ENCODE assay signal across 15 cellular contexts in the genomic region with DNA sequence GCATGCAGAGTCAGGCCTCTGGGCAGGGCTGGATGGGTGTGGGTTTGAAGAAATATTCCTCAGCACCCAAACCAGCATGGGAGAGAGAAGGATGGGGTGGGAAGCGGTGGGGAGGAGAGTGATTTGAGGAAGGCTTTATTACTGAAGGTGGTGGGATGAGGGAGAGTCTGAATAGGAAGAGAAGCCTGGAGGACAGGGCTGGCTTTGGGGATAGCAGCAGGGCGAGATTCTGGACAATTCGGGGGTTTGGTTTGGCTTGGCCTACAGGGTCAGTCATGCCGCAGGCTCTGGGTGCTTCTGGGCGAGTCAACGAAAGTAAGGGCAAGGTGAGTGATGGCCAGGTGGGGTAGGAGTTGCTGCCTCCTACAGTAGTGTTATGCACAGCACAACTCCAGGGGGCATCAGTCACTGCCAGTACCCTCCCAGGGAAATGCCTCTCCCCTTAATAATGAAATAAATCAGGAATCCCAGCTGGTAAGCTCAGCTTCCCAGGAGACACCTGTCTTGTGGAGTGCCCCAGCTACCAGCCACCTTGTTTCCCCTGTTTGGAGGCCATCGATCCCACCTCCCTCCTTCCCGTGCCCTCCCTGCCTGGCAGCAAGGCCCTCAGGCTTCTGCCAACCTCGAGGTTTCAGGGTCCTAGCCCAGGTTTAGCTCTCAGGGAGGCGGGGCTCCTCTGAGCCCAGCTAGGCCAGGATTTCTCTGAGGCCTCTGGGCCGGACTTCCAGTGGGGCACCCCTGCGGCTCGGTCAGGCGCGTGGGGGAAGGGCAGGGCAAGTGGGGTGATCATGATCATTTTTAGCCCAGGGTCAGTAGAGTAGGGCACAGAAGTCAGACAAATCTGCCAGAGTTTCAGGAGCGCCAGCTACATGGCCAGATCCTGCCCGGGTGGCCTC. TPM values are rescaled to one million over a fixed set of nuclear protein-coding genes. Genes with fewer than 3 reads are reported as not detected.
DNase-seq lines count a peak whose midpoint lies in the region; ATAC-seq and TF ChIP-seq lines count a peak whose summit lies in the region.
"Had no signal": no experiment of that assay in that cellular context is flagged by ENCODE, and none has a peak within 500 bp of the region (broad histone marks: within the 10 kb centered on the region; RNA-seq: fewer than 3 reads in every experiment).

No MANE protein-coding gene starts in this region.

- CTCF ChIA-PET in activated naive CD4-positive, alpha-beta T cell treated with anti-CD3 and anti-CD28 coated beads for 36 hours (lab: Charles Lee): interaction anchor here (1.2 kb wide), 1 partner anchor 96 kb away, joined by 3 read pairs; no protein-coding TSS in a partner anchor
- CTCF ChIA-PET in T-cell (lab: Charles Lee): no interaction called here

- H3K27ac ChIP-seq in right atrium auricular region: peak overlapping the region; percentile 87 to 94
- H3K27ac ChIP-seq: KMS-11, vagina had no signal

- H3K4me3 Mint-ChIP-seq in activated naive CD4-positive, alpha-beta T cell treated with anti-CD3 and anti-CD28 coated beads for 36 hours: no peak overlapping the region
- H3K4me3 Mint-ChIP-seq in T-cell: peak overlapping the region in 2 of 3 donors; percentile 9 to 59
- H3K4me3 Mint-ChIP-seq: natural killer cell had no signal

- H3K27ac Mint-ChIP-seq in activated naive CD4-positive, alpha-beta T cell treated with anti-CD3 and anti-CD28 coated beads for 36 hours: peak overlapping the region; percentile 18
- no peak overlapping the region for H3K27ac Mint-ChIP-seq in T-cell
- H3K27ac Mint-ChIP-seq: natural killer cell had no signal

- no peak for TF ChIP-seq CTCF in right atrium auricular region (IDR thresholded peaks at IDR 0.05)

- peaks cover 0 to 54% of the 10 kb centered on the region in 2 donors for H3K4me1 ChIP-seq in right atrium auricular region
- H3K4me1 ChIP-seq in skeletal muscle satellite cell (ENCODE audit: control insufficient read depth, insufficient read depth, low read length): peaks cover 23% of the 10 kb centered on the region

- no peaks in the 10 kb centered on the region for H3K36me3 Mint-ChIP-seq in activated naive CD4-positive, alpha-beta T cell treated with anti-CD3 and anti-CD28 coated beads for 36 hours (ENCODE audit: low read depth)
- no peaks in the 10 kb centered on the region for H3K36me3 Mint-ChIP-seq in T-cell
- H3K36me3 Mint-ChIP-seq: natural killer cell had no signal

- no peaks in the 10 kb centered on the region for H3K9me3 Mint-ChIP-seq in activated naive CD4-positive, alpha-beta T cell treated with anti-CD3 and anti-CD28 coated beads for 36 hours
- H3K9me3 Mint-ChIP-seq in T-cell: no peaks in the 10 kb centered on the region
- H3K9me3 Mint-ChIP-seq: natural killer cell had no signal

- peaks cover 50% of the 10 kb centered on the region for H3K4me1 Mint-ChIP-seq in activated naive CD4-positive, alpha-beta T cell treated with anti-CD3 and anti-CD28 coated beads for 36 hours (ENCODE audit: low read depth)
- H3K4me1 Mint-ChIP-seq in T-cell: peaks cover 48 to 59% (median 54%) of the 10 kb centered on the region in 3 donors

- peak overlapping the region; percentile 79 for H3K4me2 ChIP-seq in skeletal muscle satellite cell (ENCODE audit: low read length)
- H3K4me2 ChIP-seq: KMS-11 had no signal

- intact Hi-C loops in activated naive CD4-positive, alpha-beta T cell treated with anti-CD3 and anti-CD28 coated beads for 36 hours (cut with micrococcal nuclease): loop anchor here (2.0 to 10.0 kb wide), 3 partner anchors 93 to 1489 kb away; partner anchors contain the start of genes MSX2 and STC2

- no peak for DNase-seq in activated naive CD4-positive, alpha-beta T cell treated with anti-CD3 and anti-CD28 coated beads for 36 hours
- DNase-seq in activated naive CD4-positive, alpha-beta T cell (lab: John Stamatoyannopoulos, UW): no peak
- DNase-seq in T-cell (no peak), right atrium auricular region (ENCODE audit: low spot score) (no peak), SW 1271 (lab: John Stamatoyannopoulos, UW) (no peak)
- DNase-seq: cortex of kidney; erythroblast; natural killer cell; stimulated activated naive CD4-positive, alpha-beta T cell had no signal

- H3K4me3 ChIP-seq in right atrium auricular region (peak overlapping the region; percentile 28 to 57), skeletal muscle satellite cell (ENCODE audit: low read length) (no peak overlapping the region)
- H3K4me3 ChIP-seq: HAP-1 had no signal

- no peak overlapping the region for H3K9ac ChIP-seq in skeletal muscle satellite cell (ENCODE audit: low read depth, low read length)
- H3K9ac ChIP-seq: KMS-11 had no signal

- peaks cover 20% of the 10 kb centered on the region for H3K36me3 ChIP-seq in right atrium auricular region
- no peaks in the 10 kb centered on the region for H3K36me3 ChIP-seq in skeletal muscle satellite cell (ENCODE audit: insufficient read depth, low read length)
- H3K36me3 ChIP-seq: HAP-1, vagina had no signal

- peaks cover 0 to 39% of the 10 kb centered on the region in 2 donors for H3K27me3 ChIP-seq in right atrium auricular region
- peaks cover 96% of the 10 kb centered on the region for H3K27me3 ChIP-seq in skeletal muscle satellite cell (ENCODE audit: control insufficient read depth, insufficient read depth, low read length)

- ATAC-seq in T-cell (replicated peaks in 1 of 4) (no peak), GM18519 (IDR thresholded peaks at IDR 0.05; ENCODE audit: low FRiP score, unreplicated experiment) (no peak), GM19455 (IDR thresholded peaks at IDR 0.05; ENCODE audit: unreplicated experiment) (no peak)
- ATAC-seq: natural killer cell had no signal

- POLR2A ChIA-PET in T-cell (lab: Charles Lee): interaction anchor here in 1 of 2 donors (0.6 kb wide), 1 partner anchor 10 kb away, joined by 5 read pairs; no protein-coding TSS in a partner anchor

- H3K9me3 ChIP-seq in right atrium auricular region (no peaks in the 10 kb centered on the region), skeletal muscle satellite cell (replicated peaks; ENCODE audit: low read length) (no peaks in the 10 kb centered on the region)
- H3K9me3 ChIP-seq: HAP-1, vagina had no signal

- H3K27me3 Mint-ChIP-seq in activated naive CD4-positive, alpha-beta T cell treated with anti-CD3 and anti-CD28 coated beads for 36 hours (ENCODE audit: low read depth): peaks cover 86% of the 10 kb centered on the region
- peaks cover 65 to 84% of the 10 kb centered on the region in 2 donors for H3K27me3 Mint-ChIP-seq in T-cell

RNA-seq across cellular contexts. Expression of gene NKX2-5, which starts 0.7 kb away (rescaled TPM):
- total RNA-seq in activated naive CD4-positive, alpha-beta T cell treated with anti-CD3 and anti-CD28 coated beads for 36 hours: not detected
- total RNA-seq in T-cell: not detected
- 100 to 1,000 TPM; 285 to 402 TPM for total RNA-seq in right atrium auricular region
- not detected in 2 replicates for total RNA-seq in skeletal muscle satellite cell (2012; rRNA removed)
- total RNA-seq: natural killer cell, vagina had no signal

Comparison
In these comparisons a context has a peak if more than half of its experiments do, and no peak if none do; other contexts are left out.
1. RNA of gene NKX2-5, which starts 0.7 kb away (total RNA-seq): 285 to 402 TPM in right atrium auricular region; not detected in activated naive CD4-positive, alpha-beta T cell treated with anti-CD3 and anti-CD28 coated beads for 36 hours and not detected in T-cell; every median in the first group is over 100 times any median in the second.